In genomic region chr9:74147906-74148305, GRCh38 we compare ENCODE assay signal across 29 cellular contexts.
"Had no signal": no experiment of that assay in that cellular context is flagged by ENCODE, and none has a peak within 500 bp of the region (broad histone marks: within the 10 kb centered on the region; RNA-seq: fewer than 3 reads in every experiment).

No MANE protein-coding gene starts in this region.

- H3K36me3 ChIP-seq: cardiac muscle cell, SJSA1 had no signal

- H3K27ac ChIP-seq: body of pancreas, cardiac muscle cell, RWPE1, SJSA1 had no signal

- H3K4me3 ChIP-seq: body of pancreas, cardiac muscle cell, SJSA1 had no signal

- DNase-seq: activated CD4-positive, alpha-beta memory T cell treated with anti-CD3 and anti-CD28 coated beads for 36 hours; activated CD4-positive, alpha-beta T cell treated with anti-CD3 and anti-CD28 coated beads for 48 hours; activated CD8-positive, alpha-beta memory T cell treated with anti-CD3 and anti-CD28 coated beads for 24 hours; activated effector memory CD4-positive, alpha-beta T cell treated with anti-CD3 and anti-CD28 coated beads, Interleukin-2, amount 50 U/mL, for 16 hours; activated naive CD4-positive, alpha-beta T cell treated with Interleukin-2 at 50 U/mL for 16 hours; activated naive CD8-positive, alpha-beta T cell treated with anti-CD3 and anti-CD28 coated beads, Interleukin-2, amount 50 U/mL, for 24 hours; activated T-cell treated with anti-CD3 and anti-CD28 coated beads, Interleukin-2, amount 50 U/mL, for 4 hours; amygdala; body of pancreas; KG1; NCI-H1092; NCI-H1417; NCI-H1930; NCI-H2171; NCI-H345; NCI-H510A; NCI-H526 treated with DMSO at 0.1 percent for 48 hours; NCI-H82; NK-92 treated with Interleukin-12 subunit alpha and Interleukin-12 subunit beta, amount 100 ng/mL, for 24 hours; OCI-M1; SHP77; SW 1271 had no signal

- H3K27me3 ChIP-seq: body of pancreas, cardiac muscle cell, SJSA1 had no signal

- H3K9me3 ChIP-seq: body of pancreas, SJSA1 had no signal

- H3K4me1 ChIP-seq: body of pancreas, SJSA1 had no signal

- ATAC-seq: activated CD4-positive, CD25-positive, alpha-beta regulatory T cell treated with anti-CD3 and anti-CD28 coated beads, Interleukin-2, amount 50 U/mL, for 24 hours; activated naive CD4-positive, alpha-beta T cell treated with anti-CD3 and anti-CD28 coated beads, Interleukin-2, amount 50 U/mL, for 72 hours; activated naive CD8-positive, alpha-beta T cell treated with anti-CD3 and anti-CD28 coated beads, Interleukin-2, amount 50 U/mL, for 24 hours; activated T-cell treated with anti-CD3 and anti-CD28 coated beads, Interleukin-2, amount 50 U/mL, for 4 hours; body of pancreas; Panc1; SK-N-SH treated with all-trans-retinoic acid at 6 μM for 48 hours had no signal
